ENCODE assay signal across 17 cellular contexts in genomic region chr6:37934276-37934675, GRCh38.
A peak's percentile ranks its signal among the peaks of the same experiment; 100 is the strongest.
DNase-seq lines count a peak whose midpoint lies in the region; ATAC-seq and TF ChIP-seq lines count a peak whose summit lies in the region.
"Had no signal": no experiment of that assay in that cellular context is flagged by ENCODE, and none has a peak within 500 bp of the region (broad histone marks: within the 10 kb centered on the region; RNA-seq: fewer than 3 reads in every experiment).

No MANE protein-coding gene starts in this region.

- H3K4me1 ChIP-seq in foreskin keratinocyte = no peaks in the 10 kb centered on the region
- H3K4me1 ChIP-seq in upper lobe of right lung = no peaks in the 10 kb centered on the region
- no peaks in the 10 kb centered on the region for H3K4me1 ChIP-seq in colonic mucosa

- peak; percentile 14 for DNase-seq in HS-5 (ENCODE audit: low read depth)
- peak in 1 of 2 donors; percentile 60 for DNase-seq in foreskin keratinocyte
- no peak for DNase-seq in upper lobe of right lung
- DNase-seq in MV-4-11 (lab: John Stamatoyannopoulos, UW) = no peak
- no peak for DNase-seq in activated effector memory CD4-positive, alpha-beta T cell treated with Interleukin-2 at 50 U/mL for 16 hours
- DNase-seq in colonic mucosa = no peak
- DNase-seq: Calu3; CD8-positive, alpha-beta T cell; KG1; NCI-H1417 treated with DMSO at 0.1 percent for 48 hours; NCI-H187 treated with DMSO at 0.1 percent for 48 hours; NCI-H526; PC-3; SJCRH30 had no signal

- H3K9ac ChIP-seq in colonic mucosa (ENCODE audit: low read depth in 2 of 2, low read length in 2 of 2) = no peak overlapping the region
- H3K9ac ChIP-seq: BLaER1 treated with 17β-estradiol and CSF1 and Interleukin-3, amounts not matched to agents 10 nM and 100 nM had no signal

- H3K9me3 ChIP-seq in upper lobe of right lung (no peaks in the 10 kb centered on the region), colonic mucosa (no peaks in the 10 kb centered on the region)
- H3K9me3 ChIP-seq: BLaER1 treated with 17β-estradiol and CSF1 and Interleukin-3, amounts not matched to agents 10 nM and 100 nM; SJCRH30 had no signal

- H3K27ac ChIP-seq in foreskin keratinocyte (no peak overlapping the region), upper lobe of right lung (no peak overlapping the region), colonic mucosa (no peak overlapping the region)
- H3K27ac ChIP-seq: BLaER1 treated with 17β-estradiol and CSF1 and Interleukin-3, amounts not matched to agents 10 nM and 100 nM; SJCRH30 had no signal

- no peak overlapping the region for H3K4me3 Mint-ChIP-seq in activated T-helper 17 cell treated with anti-CD3 and anti-CD28 coated beads, Interleukin-2, amount 50 U/mL, for 72 hours
- H3K4me3 Mint-ChIP-seq: CD8-positive, alpha-beta T cell had no signal

- H3K36me3 ChIP-seq in upper lobe of right lung = no peaks in the 10 kb centered on the region
- H3K36me3 ChIP-seq in colonic mucosa = no peaks in the 10 kb centered on the region

- H3K27ac Mint-ChIP-seq in activated T-helper 17 cell treated with anti-CD3 and anti-CD28 coated beads, Interleukin-2, amount 50 U/mL, for 72 hours = no peak overlapping the region
- H3K27ac Mint-ChIP-seq: CD8-positive, alpha-beta T cell had no signal

- H3K4me1 Mint-ChIP-seq in activated T-helper 17 cell treated with anti-CD3 and anti-CD28 coated beads, Interleukin-2, amount 50 U/mL, for 72 hours = peaks cover 19% of the 10 kb centered on the region

- intact Hi-C loops in upper lobe of right lung (cut with DNase I) = no loop called here
- intact Hi-C loops in colonic mucosa (cut with DNase I) = no loop called here

- H3K36me3 Mint-ChIP-seq in activated T-helper 17 cell treated with anti-CD3 and anti-CD28 coated beads, Interleukin-2, amount 50 U/mL, for 72 hours (ENCODE audit: low read depth) = peaks cover 29% of the 10 kb centered on the region

- no peak for TF ChIP-seq CTCF in foreskin keratinocyte (conservative IDR thresholded peaks at IDR 0.05)
- no peak for TF ChIP-seq CTCF in upper lobe of right lung (IDR thresholded peaks at IDR 0.05)
- no peak for TF ChIP-seq CTCF in colonic mucosa (IDR thresholded peaks at IDR 0.05)

- no peaks in the 10 kb centered on the region for H3K27me3 Mint-ChIP-seq in activated T-helper 17 cell treated with anti-CD3 and anti-CD28 coated beads, Interleukin-2, amount 50 U/mL, for 72 hours

- no peaks in the 10 kb centered on the region for H3K27me3 ChIP-seq in foreskin keratinocyte
- H3K27me3 ChIP-seq in upper lobe of right lung = no peaks in the 10 kb centered on the region
- no peaks in the 10 kb centered on the region for H3K27me3 ChIP-seq in colonic mucosa
- H3K27me3 ChIP-seq: BLaER1 treated with 17β-estradiol and CSF1 and Interleukin-3, amounts not matched to agents 10 nM and 100 nM; SJCRH30 had no signal

- peak; percentile 31 for ATAC-seq in activated T-helper 17 cell treated with anti-CD3 and anti-CD28 coated beads, Interleukin-2, amount 50 U/mL, for 72 hours (replicated peaks)
- ATAC-seq in foreskin keratinocyte (peak; percentile 25), upper lobe of right lung (peak; percentile 10)
- ATAC-seq: CD8-positive, alpha-beta T cell; HepG2; PC-3 had no signal

- H3K4me3 ChIP-seq in upper lobe of right lung (no peak overlapping the region), colonic mucosa (no peak overlapping the region)
- H3K4me3 ChIP-seq: BLaER1 treated with 17β-estradiol and CSF1 and Interleukin-3, amounts not matched to agents 10 nM and 100 nM; SJCRH30 had no signal

- H3K9me3 Mint-ChIP-seq in activated T-helper 17 cell treated with anti-CD3 and anti-CD28 coated beads, Interleukin-2, amount 50 U/mL, for 72 hours = no peaks in the 10 kb centered on the region
- H3K9me3 Mint-ChIP-seq: CD8-positive, alpha-beta T cell had no signal
